Comparison of ENCODE assay signal across 8 cellular contexts in genomic region chr4:76585897-76586360, GRCh38.
A peak's percentile ranks its signal among the peaks of the same experiment; 100 is the strongest.
DNase-seq lines count a peak whose midpoint lies in the region; ATAC-seq and TF ChIP-seq lines count a peak whose summit lies in the region.

No MANE protein-coding gene starts in this region.

- H3K27me3 Mint-ChIP-seq in WTC11 (ENCODE audit: low read depth) = no peaks in the 10 kb centered on the region

- H3K36me3 Mint-ChIP-seq in WTC11 = no peaks in the 10 kb centered on the region

- peaks cover 67% of the 10 kb centered on the region for H3K4me1 Mint-ChIP-seq in WTC11

- H3K4me1 ChIP-seq in ACC112 (ENCODE audit: control insufficient read depth, insufficient read depth, low read length, unreplicated experiment) = peaks cover 14% of the 10 kb centered on the region
- peaks cover 0 to 4% of the 10 kb centered on the region in 2 donors for H3K4me1 ChIP-seq in esophagus (ENCODE audit: control insufficient read depth in 2 of 2, insufficient read depth in 2 of 2, low read length in 1 of 2)
- H3K4me1 ChIP-seq in mucosa of descending colon (ENCODE audit: low read depth) = peaks cover 33% of the 10 kb centered on the region
- H3K4me1 ChIP-seq in tibial nerve = peaks cover 0 to 24% (median 1%) of the 10 kb centered on the region in 4 donors

- H3K27me3 ChIP-seq in ACC112 (ENCODE audit: insufficient read depth, low read length) (no peaks in the 10 kb centered on the region), esophagus (ENCODE audit: control insufficient read depth in 1 of 2, insufficient read depth in 2 of 2, low read length in 2 of 2) (no peaks in the 10 kb centered on the region), tibial nerve (peaks cover 0 to 3% of the 10 kb centered on the region in 2 donors)

- H3K36me3 ChIP-seq in ACC112 (ENCODE audit: insufficient read depth, low read length) = no peaks in the 10 kb centered on the region
- no peaks in the 10 kb centered on the region for H3K36me3 ChIP-seq in esophagus (ENCODE audit: control insufficient read depth in 2 of 2, insufficient read depth in 2 of 2, low read length in 1 of 2)
- H3K36me3 ChIP-seq in mucosa of descending colon (ENCODE audit: low read depth) = no peaks in the 10 kb centered on the region
- H3K36me3 ChIP-seq in tibial nerve = no peaks in the 10 kb centered on the region

- peak overlapping the region; percentile 94 for H3K27ac Mint-ChIP-seq in WTC11

- no peak for TF ChIP-seq POLR2A in tibial nerve (IDR thresholded peaks at IDR 0.05)

- intact Hi-C loops in mucosa of descending colon (cut with DNase I, micrococcal nuclease) = no loop called here

- no peaks in the 10 kb centered on the region for H3K9me3 Mint-ChIP-seq in WTC11

- H3K27ac ChIP-seq in ACC112 (ENCODE audit: low read depth, low read length) = no peak overlapping the region
- H3K27ac ChIP-seq in esophagus (ENCODE audit: low read depth in 2 of 2, low read length in 1 of 2) = peak overlapping the region; percentile 15 to 75
- H3K27ac ChIP-seq in tibial nerve = peak overlapping the region in 1 of 4 donors; percentile 41

- ATAC-seq in GM18867 (IDR thresholded peaks at IDR 0.05; ENCODE audit: unreplicated experiment) = peak; percentile 79
- peak; percentile 67 for ATAC-seq in HG03521 (IDR thresholded peaks at IDR 0.05; ENCODE audit: unreplicated experiment)
- peak; percentile 78 for ATAC-seq in WTC11
- peak; percentile 91 for ATAC-seq in mucosa of descending colon

- DNase-seq in WTC11 (ENCODE audit: low spot score) (peak; percentile 91), mucosa of descending colon (peak; percentile 93 to 95 (median 93)), tibial nerve (ENCODE audit: low spot score in 2 of 2) (no peak), globus pallidus (ENCODE audit: low spot score) (no peak)

- TF ChIP-seq CTCF in WTC11 (IDR thresholded peaks at IDR 0.05) (no peak), mucosa of descending colon (IDR thresholded peaks at IDR 0.05) (no peak), tibial nerve (IDR thresholded peaks at IDR 0.05) (no peak)

- H3K4me3 ChIP-seq in ACC112 (ENCODE audit: low read depth, low read length) (peak overlapping the region; percentile 39), esophagus (ENCODE audit: low read depth in 1 of 2, low read length in 2 of 2) (peak overlapping the region; percentile 32 to 62), mucosa of descending colon (no peak overlapping the region), tibial nerve (peak overlapping the region; percentile 5 to 36 (median 21))

- no peaks in the 10 kb centered on the region for H3K9me3 ChIP-seq in esophagus (ENCODE audit: control insufficient read depth in 2 of 2, insufficient read depth in 1 of 2, low read depth in 1 of 2, low read length in 1 of 2)
- no peaks in the 10 kb centered on the region for H3K9me3 ChIP-seq in mucosa of descending colon
- no peaks in the 10 kb centered on the region for H3K9me3 ChIP-seq in tibial nerve

- H3K79me2 ChIP-seq in ACC112 (ENCODE audit: control insufficient read depth, insufficient read depth, low read length, unreplicated experiment) = no peaks in the 10 kb centered on the region

- TF ChIP-seq EP300 in tibial nerve (IDR thresholded peaks at IDR 0.05) = no peak

- peak overlapping the region; percentile 21 for H2AFZ ChIP-seq in ACC112 (ENCODE audit: low read length, unreplicated experiment)

- peak overlapping the region; percentile 74 for H3K4me3 Mint-ChIP-seq in WTC11

- CTCF ChIA-PET in WTC11 (lab: Charles Lee) = interaction anchor here (0.7 to 2.1 kb wide), 17 partner anchors 12 to 187 kb away, joined by 3 to 9 read pairs (median 4); partner anchors contain the start of gene SHROOM3

- POLR2A ChIA-PET in WTC11 (lab: Charles Lee) = interaction anchor here (0.7 to 1.9 kb wide), 9 partner anchors 15 to 156 kb away, joined by 3 to 11 read pairs (median 3); no protein-coding TSS in a partner anchor

- WGBS in esophagus, 2 donors = 13 to 16% methylated on average over 28 of the region's 28 CpGs
- WGBS in tibial nerve, 2 donors = 33 to 46% methylated on average over 9 to 28 of the region's 28 CpGs

TF ChIP-seq in WTC11, 78 proteins besides CTCF, POLR2A, EP300 and RAD21 (continues in another document):
- no peak for TF ChIP-seq RELA (CRISPR knock-in tag; IDR thresholded peaks at IDR 0.05; ENCODE audit: borderline replicate concordance)
- no peak for TF ChIP-seq ZNF232 (CRISPR knock-in tag; IDR thresholded peaks at IDR 0.05)
- TF ChIP-seq ZNF219 (CRISPR knock-in tag; IDR thresholded peaks at IDR 0.05; ENCODE audit: borderline replicate concordance) = no peak
- 0 out of 2 replicates have a peak, but pooled peaks have one; percentile 19 for TF ChIP-seq ZBTB21 (CRISPR knock-in tag; IDR thresholded peaks at IDR 0.05; ENCODE audit: borderline replicate concordance)
- TF ChIP-seq FOXP4 (CRISPR knock-in tag; IDR thresholded peaks at IDR 0.05) = 0 out of 2 replicates have a peak, but pooled peaks have one; percentile 54
- TF ChIP-seq ARID4B (CRISPR knock-in tag; IDR thresholded peaks at IDR 0.05; ENCODE audit: borderline replicate concordance) = no peak
- no peak for TF ChIP-seq PRRX2 (CRISPR knock-in tag; IDR thresholded peaks at IDR 0.05)
- no peak for TF ChIP-seq NFE2L1 (CRISPR knock-in tag; IDR thresholded peaks at IDR 0.05)

Comparison
In these comparisons a context has a peak if more than half of its experiments do, and no peak if none do; other contexts are left out.
1. DNase-seq: peak in WTC11 (single experiment) and mucosa of descending colon (3 of 3); none in tibial nerve (0 of 2) and globus pallidus (single experiment).
2. Peak in every context shown above with its lines, with median percentiles within 50 percentile points of each other: ATAC-seq.